13 cellular contexts compared by ENCODE assay signal in the genomic region with DNA sequence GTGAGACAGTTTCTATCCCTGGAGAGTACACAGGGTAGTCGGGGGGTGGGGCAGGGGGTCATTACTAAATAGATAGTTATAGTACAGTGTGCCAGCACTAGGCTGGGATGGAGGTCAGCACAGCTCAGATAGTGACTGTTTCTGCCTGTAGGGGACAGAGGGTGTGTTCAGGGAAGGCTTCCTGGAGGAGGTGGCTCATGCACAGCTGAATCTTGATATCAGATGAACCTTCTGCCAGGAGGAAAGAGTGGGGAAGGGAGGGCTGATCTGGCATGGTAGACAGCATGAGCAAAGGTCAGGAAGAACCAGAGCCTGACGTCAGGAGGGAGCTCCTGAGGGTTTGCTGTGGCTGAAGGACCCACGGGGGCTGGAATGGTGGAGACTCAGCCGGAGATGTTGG. TPM values are rescaled to one million over a fixed set of nuclear protein-coding genes. Genes with fewer than 3 reads are reported as not detected.
DNase-seq lines count a peak whose midpoint lies in the region; ATAC-seq, FAIRE-seq and TF ChIP-seq lines count a peak whose summit lies in the region.
"Had no signal": no experiment of that assay in that cellular context is flagged by ENCODE, and none has a peak within 500 bp of the region (broad histone marks: within the 10 kb centered on the region; RNA-seq: fewer than 3 reads in every experiment).

No MANE protein-coding gene starts in this region.

- TF ChIP-seq RAD21 in H1 (IDR thresholded peaks at IDR 0.05 in 1 of 2, conservative IDR thresholded peaks at IDR 0.05 in 1 of 2; ENCODE audit: low read depth in 2 of 2, low read length in 2 of 2), result no peak

- TF ChIP-seq POLR2A in H1 (IDR thresholded peaks at IDR 0.05; ENCODE audit: control extremely low read depth in 1 of 2, low read depth in 2 of 2, low read length in 2 of 2) (no peak), sigmoid colon (IDR thresholded peaks at IDR 0.05) (no peak)

- H3K23ac ChIP-seq in H1 (ENCODE audit: insufficient read length), result no peak overlapping the region

- H3K79me2 ChIP-seq in H1 (ENCODE audit: control insufficient read depth in 1 of 2, insufficient read depth in 2 of 2, low read length in 2 of 2), result no peaks in the 10 kb centered on the region

- H3K4me2 ChIP-seq in H1 (ENCODE audit: insufficient read depth in 1 of 2, low read depth in 2 of 2, low read length in 2 of 2), result no peak overlapping the region
- H3K4me2 ChIP-seq: PC-9 had no signal

- H3K9me3 ChIP-seq in CD4-positive, alpha-beta T cell (ENCODE audit: control insufficient read depth, low read length), result no peaks in the 10 kb centered on the region
- H3K9me3 ChIP-seq in H1 (ENCODE audit: insufficient read depth in 2 of 2, low read depth in 1 of 2, low read length in 1 of 2), result no peaks in the 10 kb centered on the region
- no peaks in the 10 kb centered on the region for H3K9me3 ChIP-seq in sigmoid colon

- H2BK15ac ChIP-seq in H1 (ENCODE audit: low read length), result no peak overlapping the region

- H3K4me3 ChIP-seq in H1 (ENCODE audit: extremely low read depth in 1 of 4, insufficient read depth in 2 of 4, low read depth in 3 of 4, low read length in 4 of 4) (no peak overlapping the region), sigmoid colon (no peak overlapping the region)
- H3K4me3 ChIP-seq: PC-9 had no signal

- no peak overlapping the region for H2BK120ac ChIP-seq in H1 (replicated peaks; ENCODE audit: low read depth, low read length)

- peak overlapping the region; percentile 6; the same call in 1 of the 2 replicates for H2BK5ac ChIP-seq in H1 (ENCODE audit: low read depth, low read length)

- H3K36me3 Mint-ChIP-seq in CD4-positive, alpha-beta T cell (ENCODE audit: low read depth), result peaks cover 40% of the 10 kb centered on the region

- ATAC-seq in CD4-positive, alpha-beta T cell (ENCODE audit: poor library complexity), result no peak
- no peak for ATAC-seq in HG03280 (IDR thresholded peaks at IDR 0.05; ENCODE audit: unreplicated experiment)

- intact Hi-C loops in CD4-positive, alpha-beta T cell (cut with DNase I, micrococcal nuclease), result no loop called here
- intact Hi-C loops in sigmoid colon (cut with DNase I), result loop anchor here (10.0 kb wide), 1 partner anchor 412 kb away; the partner anchor contains the start of gene PAFAH1B1
- intact Hi-C loops in head of caudate nucleus (cut with DNase I), result no loop called here

- H3K23me2 ChIP-seq in H1 (ENCODE audit: low read depth, low read length), result no peaks in the 10 kb centered on the region; the same call in 1 of the 2 replicates

- H4K8ac ChIP-seq in H1 (ENCODE audit: extremely low read depth, insufficient read depth, low read length), result no peak overlapping the region

- H3K4me3 Mint-ChIP-seq in CD4-positive, alpha-beta T cell, result no peak overlapping the region

- H2AK5ac ChIP-seq in H1 (ENCODE audit: low read depth, low read length), result no peak overlapping the region

- H3K27ac ChIP-seq in CD4-positive, alpha-beta T cell (ENCODE audit: low read depth, low read length), result no peak overlapping the region
- H3K27ac ChIP-seq in H1 (ENCODE audit: low read depth, low read length) (no peak overlapping the region), sigmoid colon (no peak overlapping the region)
- H3K27ac ChIP-seq: PC-9 had no signal

- peaks cover 0 to 4% of the 10 kb centered on the region in 2 experiments for H4K20me1 ChIP-seq in H1 (replicated peaks in 1 of 2; ENCODE audit: control insufficient read depth in 1 of 2, insufficient read depth in 2 of 2, low read length in 2 of 2)

- no peak overlapping the region for H2AFZ ChIP-seq in H1 (ENCODE audit: low read length)
- H2AFZ ChIP-seq: PC-9 had no signal

- H4K5ac ChIP-seq in H1 (ENCODE audit: insufficient read length, low read depth, low read length), result no peak overlapping the region

- no peak overlapping the region for H3K18ac ChIP-seq in H1 (ENCODE audit: extremely low read depth, low read length)

- no peaks in the 10 kb centered on the region for H3K27me3 ChIP-seq in CD4-positive, alpha-beta T cell (ENCODE audit: control insufficient read depth, insufficient read depth, low read length)
- H3K27me3 ChIP-seq in H1 (replicated peaks in 1 of 4; ENCODE audit: control insufficient read depth in 3 of 4, extremely low read depth in 1 of 4, insufficient read depth in 3 of 4, low read length in 3 of 4), result no peaks in the 10 kb centered on the region
- H3K27me3 ChIP-seq in sigmoid colon, result no peaks in the 10 kb centered on the region

- no peak overlapping the region for H3K9ac ChIP-seq in H1 (replicated peaks in 1 of 4; ENCODE audit: extremely low read depth in 1 of 4, low read depth in 3 of 4, low read length in 3 of 4)

- POLR2A ChIA-PET in CD4-positive, alpha-beta T cell (lab: Charles Lee), result no interaction called here
- POLR2A ChIA-PET in H1 (lab: Charles Lee; ENCODE audit: partially characterized antibody), result no interaction called here

- peak; percentile 74 for FAIRE-seq in HTR-8/SVneo (lab: Jason Lieb, UNC)
- FAIRE-seq in H1 (lab: Jason Lieb, UNC), result no peak

- no peak overlapping the region for H3K56ac ChIP-seq in H1 (replicated peaks; ENCODE audit: insufficient read length, low read depth, low read length)

- in situ Hi-C loops in KBM-7 (cut with MboI; ENCODE audit: low pct_unique_long_range_greater_than_20kb, low sequenced_read_pairs), result no loop called here

- no peak overlapping the region for H2BK12ac ChIP-seq in H1 (ENCODE audit: low read depth, low read length)

- H3K79me1 ChIP-seq in H1 (ENCODE audit: low read depth, low read length), result no peaks in the 10 kb centered on the region; the same call in 1 of the 2 replicates

- peak overlapping the region; percentile 5 for H3K27ac Mint-ChIP-seq in CD4-positive, alpha-beta T cell

- CTCF ChIA-PET in CD4-positive, alpha-beta T cell (lab: Charles Lee), result no interaction called here
- CTCF ChIA-PET in H1 (lab: Charles Lee; ENCODE audit: partially characterized antibody), result interaction anchor here (1.4 to 6.7 kb wide), 5 partner anchors 9 to 223 kb away, joined by 4 to 35 read pairs (median 6); no protein-coding TSS in a partner anchor

- TF ChIP-seq CTCF in CD4-positive, alpha-beta T cell (IDR thresholded peaks at IDR 0.05), result no peak
- TF ChIP-seq CTCF in H1 (IDR thresholded peaks at IDR 0.05; ENCODE audit: control extremely low read depth in 1 of 3, insufficient read depth in 1 of 3, low read depth in 1 of 3, low read length in 3 of 3), result no peak
- no peak for TF ChIP-seq CTCF in sigmoid colon (IDR thresholded peaks at IDR 0.05)

- H3K27me3 Mint-ChIP-seq in CD4-positive, alpha-beta T cell, result no peaks in the 10 kb centered on the region

- no peak for DNase-seq in CD4-positive, alpha-beta T cell
- DNase-seq in HTR-8/SVneo (ENCODE audit: insufficient read length, low spot score) (no peak), H1 (ENCODE audit: low read depth in 1 of 2, low spot score in 2 of 2) (no peak), sigmoid colon (peak; percentile 34), KBM-7 (no peak), head of caudate nucleus (no peak)
- DNase-seq: NCI-H1092, NCI-H446, PC-9 had no signal

- H3K36me3 ChIP-seq in H1 (ENCODE audit: control insufficient read depth in 2 of 4, insufficient read depth in 4 of 4, low read length in 3 of 4) (peaks cover 0 to 11% (median 6%) of the 10 kb centered on the region in 4 experiments; a peak in 3 of 8 replicates), sigmoid colon (peaks cover 0 to 14% (median 0%) of the 10 kb centered on the region in 4 donors)

- peaks cover 34% of the 10 kb centered on the region for H3K4me1 Mint-ChIP-seq in CD4-positive, alpha-beta T cell (ENCODE audit: low read depth)

- no peak overlapping the region for H2BK20ac ChIP-seq in H1 (ENCODE audit: low read length)

- 92% methylated on average over 4 of the region's 4 CpGs; no CpG with 5 or more reads in 1 of the 2 experiments for WGBS in H1 (ENCODE audit: extremely low coverage in 1 of 2, insufficient coverage in 1 of 2, insufficient read length in 1 of 2, insufficient replicate concordance in 2 of 2, low coverage in 1 of 2, low lambda C conversion rate in 2 of 2, missing lambda C conversion rate in 1 of 2), 2 experiments
- 64 to 87% methylated on average over 4 of the region's 4 CpGs for WGBS in sigmoid colon, 2 donors

- H4K91ac ChIP-seq in H1 (replicated peaks; ENCODE audit: insufficient read length, low read length), result no peak overlapping the region

- TF ChIP-seq EP300 in H1 (IDR thresholded peaks at IDR 0.05; ENCODE audit: borderline replicate concordance in 1 of 2, low read depth in 2 of 2, low read length in 2 of 2) (no peak), sigmoid colon (IDR thresholded peaks at IDR 0.05) (no peak)

- H3K9me3 Mint-ChIP-seq in CD4-positive, alpha-beta T cell, result no peaks in the 10 kb centered on the region

- H3K4me1 ChIP-seq in H1 (replicated peaks in 1 of 4; ENCODE audit: control insufficient read depth in 3 of 4, insufficient read depth in 4 of 4, low read length in 3 of 4) (no peaks in the 10 kb centered on the region), sigmoid colon (peaks cover 0 to 30% (median 25%) of the 10 kb centered on the region in 4 donors)

- H3K14ac ChIP-seq in H1 (ENCODE audit: insufficient read length), result no peak overlapping the region

- H3K4ac ChIP-seq in H1 (replicated peaks; ENCODE audit: insufficient read length, low read depth, low read length), result no peak overlapping the region

TF ChIP-seq in H1, 55 proteins besides CTCF, POLR2A, EP300 and RAD21 (continues in another document):
- TF ChIP-seq SP4 (IDR thresholded peaks at IDR 0.05; ENCODE audit: low read length) (no peak), RBBP5 (IDR thresholded peaks at IDR 0.05; ENCODE audit: borderline replicate concordance, low read depth, low read length) (no peak), JUND (IDR thresholded peaks at IDR 0.05; ENCODE audit: low read length) (no peak), SIN3A (conservative IDR thresholded peaks at IDR 0.05 in 1 of 2, IDR thresholded peaks at IDR 0.05 in 1 of 2; ENCODE audit: low read depth in 1 of 2, low read length in 2 of 2) (no peak), BRCA1 (IDR thresholded peaks at IDR 0.05; ENCODE audit: low read depth, low read length) (no peak), SUZ12 (IDR thresholded peaks at IDR 0.05; ENCODE audit: low read length) (no peak)

RNA-seq across cellular contexts. Expression of gene OR1D5, which starts 56.6 kb away (rescaled TPM):
- total RNA-seq in CD4-positive, alpha-beta T cell, result not detected
- not detected in 2 replicates for total RNA-seq in H1 (2021; fragmentation: NEBNext Ultra II Directional; extraction: Animal tissue kit (Norgen Biotek cat#: 25700))
- polyA plus RNA-seq in H1 (2011; rRNA removed) (not detected in 2 replicates), sigmoid colon (not detected)
- polyA plus RNA-seq in H1 (2011; cell fraction: cytosol; rRNA removed), result not detected
- not detected for polyA plus RNA-seq in H1 (2011; cell fraction: nucleus; rRNA removed)
- not detected in 4 replicates for polyA plus RNA-seq in H1 (2012, experiment 1 of 2)
- not detected for polyA plus RNA-seq in H1 (2012, experiment 2 of 2)
- polyA plus RNA-seq in H1 (2013, experiment 1 of 2), result not detected
- polyA plus RNA-seq in H1 (2013, experiment 2 of 2), result not detected
- polyA minus RNA-seq in H1 (2011; rRNA and poly(A)+ RNA removed), result not detected in 2 replicates
- polyA minus RNA-seq in H1 (2011; cell fraction: cytosol; rRNA and poly(A)+ RNA removed), result not detected
- not detected for polyA minus RNA-seq in H1 (2011; cell fraction: nucleus; rRNA and poly(A)+ RNA removed)
- not detected for total RNA-seq in sigmoid colon
- total RNA-seq: H4, PC-9 had no signal
- polyA plus RNA-seq: AG04450, BJ had no signal
